In genomic region chr22:28678778-28679610, GRCh38 we compare ENCODE assay signal across 8 cellular contexts. TPM values are rescaled to one million over a fixed set of nuclear protein-coding genes. Genes with fewer than 3 reads are reported as not detected.
DNase-seq lines count a peak whose midpoint lies in the region; ATAC-seq and TF ChIP-seq lines count a peak whose summit lies in the region.
"Not testable (repeated sequence)": the region's sequence is repeated elsewhere in the genome, so short reads cannot be mapped to it uniquely, and the experiment has no call there.

No MANE protein-coding gene starts in this region.

- H3K27me3 ChIP-seq in Peyer's patch; iPS-18a (ENCODE audit: control insufficient read depth, insufficient read depth, low read length): not testable (repeated sequence)
- peaks cover 28% of the 10 kb centered on the region for H3K27me3 ChIP-seq in effector memory CD4-positive, alpha-beta T cell (replicated peaks; ENCODE audit: control insufficient read depth, insufficient read depth, low read length, poor library complexity, severe bottlenecking)

- H3K9ac ChIP-seq in iPS-18a (ENCODE audit: low read length), result peak overlapping the region; percentile 23

- not testable (repeated sequence) for H3K4me1 ChIP-seq in Peyer's patch; iPS-18a (ENCODE audit: control insufficient read depth, low read depth, low read length)
- peaks cover 10% of the 10 kb centered on the region for H3K4me1 ChIP-seq in effector memory CD4-positive, alpha-beta T cell (ENCODE audit: control insufficient read depth, insufficient read depth, low read length, poor library complexity, severe bottlenecking)

- TF ChIP-seq CTCF in Peyer's patch (IDR thresholded peaks at IDR 0.05); natural killer cell (IDR thresholded peaks at IDR 0.05): not testable (repeated sequence)

- intact Hi-C loops in natural killer cell (cut with micrococcal nuclease), result loop anchor here (5.0 kb wide), 1 partner anchor 68 kb away; no protein-coding TSS in a partner anchor

- H3K4me3 Mint-ChIP-seq in activated T-helper 17 cell treated with anti-CD3 and anti-CD28 coated beads, Interleukin-2, amount 50 U/mL, for 72 hours, result peak overlapping the region; percentile 53
- H3K4me3 Mint-ChIP-seq in natural killer cell, result peak overlapping the region; percentile 74

- not testable (repeated sequence) for H3K9me3 ChIP-seq in Peyer's patch; effector memory CD4-positive, alpha-beta T cell (ENCODE audit: control insufficient read depth, low read length); iPS-18a (ENCODE audit: control insufficient read depth, low read depth, low read length)

- H3K4me1 Mint-ChIP-seq in activated T-helper 17 cell treated with anti-CD3 and anti-CD28 coated beads, Interleukin-2, amount 50 U/mL, for 72 hours, result peaks cover 13% of the 10 kb centered on the region
- H3K4me1 Mint-ChIP-seq in natural killer cell, result peaks cover 11 to 24% of the 10 kb centered on the region in 2 donors

- peak; percentile 33 for DNase-seq in AG20443 (ENCODE audit: low spot score)
- peak; percentile 8 for DNase-seq in HCEC 1CT
- DNase-seq in Peyer's patch, result peak in 1 of 3 donors; percentile 46
- not testable (repeated sequence) for DNase-seq in effector memory CD4-positive, alpha-beta T cell; natural killer cell
- DNase-seq in stimulated activated CD8-positive, alpha-beta memory T cell treated with anti-CD3 and anti-CD28 coated beads, Interleukin-4, amount 100 ng/mL, for 48 hours, result peak; percentile 39

- H3K27ac ChIP-seq in Peyer's patch, result peak overlapping the region in 3 of 4 donors; percentile 35 to 73 (median 55)
- H3K27ac ChIP-seq in effector memory CD4-positive, alpha-beta T cell (ENCODE audit: insufficient read depth, low read length, poor library complexity, severe bottlenecking); iPS-18a (ENCODE audit: low read length): not testable (repeated sequence)

- peak overlapping the region; percentile 51 to 86 (median 61) for H3K4me3 ChIP-seq in Peyer's patch
- peak overlapping the region; percentile 28 for H3K4me3 ChIP-seq in effector memory CD4-positive, alpha-beta T cell (ENCODE audit: insufficient read depth, low read depth, low read length, poor library complexity, severe bottlenecking)
- H3K4me3 ChIP-seq in iPS-18a (ENCODE audit: low read length), result peak overlapping the region; percentile 79

- not testable (repeated sequence) for TF ChIP-seq POLR2A in Peyer's patch (IDR thresholded peaks at IDR 0.05)

- H3K36me3 Mint-ChIP-seq in activated T-helper 17 cell treated with anti-CD3 and anti-CD28 coated beads, Interleukin-2, amount 50 U/mL, for 72 hours (ENCODE audit: low read depth); natural killer cell: not testable (repeated sequence)

- ATAC-seq in activated T-helper 17 cell treated with anti-CD3 and anti-CD28 coated beads, Interleukin-2, amount 50 U/mL, for 72 hours (replicated peaks); natural killer cell: not testable (repeated sequence)

- H3K9me3 Mint-ChIP-seq in activated T-helper 17 cell treated with anti-CD3 and anti-CD28 coated beads, Interleukin-2, amount 50 U/mL, for 72 hours; natural killer cell: not testable (repeated sequence)

- not testable (repeated sequence) for H3K36me3 ChIP-seq in Peyer's patch; effector memory CD4-positive, alpha-beta T cell (ENCODE audit: control insufficient read depth, insufficient read depth, low read length); iPS-18a (ENCODE audit: control insufficient read depth, low read depth, low read length)

- H3K27me3 Mint-ChIP-seq in activated T-helper 17 cell treated with anti-CD3 and anti-CD28 coated beads, Interleukin-2, amount 50 U/mL, for 72 hours, result peaks cover 44% of the 10 kb centered on the region
- peaks cover 42 to 46% of the 10 kb centered on the region in 2 donors for H3K27me3 Mint-ChIP-seq in natural killer cell (ENCODE audit: low read depth in 2 of 2)

- not testable (repeated sequence) for H3K27ac Mint-ChIP-seq in activated T-helper 17 cell treated with anti-CD3 and anti-CD28 coated beads, Interleukin-2, amount 50 U/mL, for 72 hours
- H3K27ac Mint-ChIP-seq in natural killer cell, result peak overlapping the region in 1 of 2 donors; percentile 83

RNA-seq across cellular contexts. Expression of gene TTC28, which starts 0.6 kb away (rescaled TPM):
- 10 to 100 TPM in 3 of 4 donors, 1 to 10 TPM in 1; 9.1 to 46.4 (median 35.2) TPM for total RNA-seq in Peyer's patch
- under 1 TPM; 0.03 to 0.28 TPM for total RNA-seq in activated T-helper 17 cell treated with anti-CD3 and anti-CD28 coated beads, Interleukin-2, amount 50 U/mL, for 72 hours
- 10 to 100 TPM in 1 of 3 donors, 1 to 10 TPM in 2; 4.1 to 10.0 (median 8.6) TPM for total RNA-seq in natural killer cell

Comparison
In these comparisons a context has a peak if more than half of its experiments do, and no peak if none do; other contexts are left out.
1. H3K4me3 ChIP-seq: peak in every context shown above with its lines; median percentile 79 in iPS-18a; 61 in Peyer's patch; 28 in effector memory CD4-positive, alpha-beta T cell.